In the genomic region with DNA sequence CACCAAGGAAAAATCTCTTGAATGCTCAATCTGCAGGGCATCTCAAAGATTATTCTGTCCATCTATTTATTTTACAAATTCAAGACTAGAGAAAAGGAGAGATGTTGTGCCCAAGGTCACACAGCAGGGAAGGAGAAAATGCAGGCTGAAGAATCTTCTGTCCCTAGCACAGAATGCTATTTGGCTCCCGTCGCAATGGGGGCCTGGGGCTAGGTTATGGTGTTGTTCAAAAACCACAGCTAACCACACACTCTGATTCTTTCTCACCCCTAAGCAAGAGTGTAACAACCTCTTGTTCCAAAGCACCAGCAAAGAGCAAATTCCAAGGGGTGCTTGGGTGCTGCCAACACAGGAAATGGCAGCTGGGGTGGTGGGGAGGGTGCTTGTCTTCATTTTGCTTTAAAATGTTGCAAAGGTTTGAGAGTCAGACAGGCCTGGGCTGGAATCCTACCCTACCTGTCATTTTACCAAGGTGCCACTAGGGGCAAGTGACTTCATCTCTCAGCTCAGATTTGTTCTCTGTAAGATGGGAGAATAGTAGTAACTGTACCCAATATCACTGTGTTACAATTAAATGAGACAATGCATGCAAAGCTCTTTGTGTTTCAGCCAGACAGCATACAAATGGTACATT, we compare ENCODE assay signal across 8 cellular contexts.
A peak's percentile ranks its signal among the peaks of the same experiment; 100 is the strongest.
DNase-seq lines count a peak whose midpoint lies in the region; ATAC-seq lines count a peak whose summit lies in the region.

No MANE protein-coding gene starts in this region.

- DNase-seq in AG08395 (ENCODE audit: low spot score) (peak; percentile 37), SW480 (ENCODE audit: low spot score) (peak; percentile 37), left colon (no peak), DMS153 treated with DMSO at 0.1 percent for 48 hours (lab: John Stamatoyannopoulos, UW; ENCODE audit: unreplicated experiment) (no peak), NCI-H774 (lab: John Stamatoyannopoulos, UW) (no peak)
- no peak for DNase-seq in effector CD4-positive, alpha-beta T cell

- intact Hi-C loops in left colon (cut with DNase I, micrococcal nuclease) = no loop called here

- ATAC-seq in GM18867 (IDR thresholded peaks at IDR 0.05; ENCODE audit: unreplicated experiment) = peak; percentile 96
- ATAC-seq in HG03045 (IDR thresholded peaks at IDR 0.05; ENCODE audit: unreplicated experiment) = peak; percentile 78
- ATAC-seq in left colon = peak; percentile 54

Comparison
In these comparisons a context has a peak if more than half of its experiments do, and no peak if none do; other contexts are left out.
1. DNase-seq: peak in AG08395 (single experiment) and SW480 (single experiment); none in left colon (0 of 2), DMS153 treated with DMSO at 0.1 percent for 48 hours (single experiment), NCI-H774 (single experiment) and effector CD4-positive, alpha-beta T cell (single experiment).
2. Peak in every context shown above with its lines, with median percentiles within 50 percentile points of each other: ATAC-seq.